ENCODE assay signal across 24 cellular contexts in genomic region chr20:44114755-44115044, GRCh38.
"Had no signal": no experiment of that assay in that cellular context is flagged by ENCODE, and none has a peak within 500 bp of the region (broad histone marks: within the 10 kb centered on the region; RNA-seq: fewer than 3 reads in every experiment).

No MANE protein-coding gene starts in this region.

- DNase-seq: colonic mucosa; effector CD8-positive, alpha-beta T cell; foreskin keratinocyte; hypothalamus; immature natural killer cell; mucosa of descending colon; naive B cell; right cardiac atrium; spleen; stimulated activated naive B cell treated with anti-CD40 and anti-IgM and Interleukin-4, amounts not matched to agents 10 μg/mL and 1 μg/mL and 100 μg/mL, for 72 hours; stimulated activated naive CD8-positive, alpha-beta T cell treated with anti-CD3 and anti-CD28 coated beads, Interleukin-15, amount 100 ng/mL, for 72 hours; thyroid gland; trophoblast cell had no signal

- H3K9me3 ChIP-seq: colonic mucosa, mucosa of descending colon, prostate gland, spleen, thyroid gland had no signal

- ATAC-seq: esophagus mucosa; foreskin keratinocyte; mucosa of descending colon; natural killer cell treated with Interleukin-12 subunit alpha and Interleukin-12 subunit beta and Interleukin-15 and Interleukin-18, amount 100 ng/mL, for 72 hours; right cardiac atrium; stimulated activated naive B cell treated with anti-CD40 and anti-IgM and Interleukin-4, amounts not matched to agents 10 μg/mL and 1 μg/mL and 100 μg/mL, for 72 hours; stimulated activated naive CD8-positive, alpha-beta T cell treated with anti-CD3 and anti-CD28 coated beads, Interleukin-15, amount 100 ng/mL, for 72 hours had no signal

- H3K4me1 Mint-ChIP-seq: central memory CD8-positive, alpha-beta T cell; immature natural killer cell; memory B cell; neural crest cell had no signal

- H3K4me3 Mint-ChIP-seq: central memory CD8-positive, alpha-beta T cell; dendritic cell treated with granulocyte-macrophage colony-stimulating factor and Interleukin-4, amounts not matched to agents 40 ng/mL and 50 ng/mL, for 4 days; endodermal cell; immature natural killer cell; memory B cell; naive B cell; natural killer cell treated with Interleukin-12 subunit alpha and Interleukin-12 subunit beta and Interleukin-15 and Interleukin-18, amount 100 ng/mL, for 72 hours; neural crest cell; stimulated activated naive B cell treated with anti-CD40 and anti-IgM and Interleukin-4, amounts not matched to agents 10 μg/mL and 1 μg/mL and 100 μg/mL, for 72 hours; stimulated activated naive CD8-positive, alpha-beta T cell treated with anti-CD3 and anti-CD28 coated beads, Interleukin-15, amount 100 ng/mL, for 72 hours had no signal

- H3K27me3 ChIP-seq: foreskin keratinocyte, thyroid gland had no signal

- H3K4me3 ChIP-seq: colonic mucosa, lung, mucosa of descending colon, prostate gland, skin epidermis, spleen, thyroid gland had no signal

- H3K9me3 Mint-ChIP-seq: central memory CD8-positive, alpha-beta T cell; dendritic cell treated with granulocyte-macrophage colony-stimulating factor and Interleukin-4, amounts not matched to agents 40 ng/mL and 50 ng/mL, for 4 days; immature natural killer cell; memory B cell; natural killer cell treated with Interleukin-12 subunit alpha and Interleukin-12 subunit beta and Interleukin-15 and Interleukin-18, amount 100 ng/mL, for 72 hours; neural crest cell; stimulated activated naive B cell treated with anti-CD40 and anti-IgM and Interleukin-4, amounts not matched to agents 10 μg/mL and 1 μg/mL and 100 μg/mL, for 72 hours; stimulated activated naive CD8-positive, alpha-beta T cell treated with anti-CD3 and anti-CD28 coated beads, Interleukin-15, amount 100 ng/mL, for 72 hours had no signal

- H3K27ac ChIP-seq: colonic mucosa, epithelial cell of prostate, foreskin keratinocyte, prostate gland, skin epidermis, spleen, thyroid gland had no signal

- H3K4me1 ChIP-seq: colonic mucosa, prostate gland, thyroid gland had no signal

- H3K36me3 Mint-ChIP-seq: immature natural killer cell; memory B cell; natural killer cell treated with Interleukin-12 subunit alpha and Interleukin-12 subunit beta and Interleukin-15 and Interleukin-18, amount 100 ng/mL, for 72 hours; stimulated activated naive B cell treated with anti-CD40 and anti-IgM and Interleukin-4, amounts not matched to agents 10 μg/mL and 1 μg/mL and 100 μg/mL, for 72 hours had no signal

- H3K27ac Mint-ChIP-seq: dendritic cell treated with granulocyte-macrophage colony-stimulating factor and Interleukin-4, amounts not matched to agents 40 ng/mL and 50 ng/mL, for 4 days; endodermal cell; immature natural killer cell; memory B cell; naive B cell; natural killer cell treated with Interleukin-12 subunit alpha and Interleukin-12 subunit beta and Interleukin-15 and Interleukin-18, amount 100 ng/mL, for 72 hours; stimulated activated naive B cell treated with anti-CD40 and anti-IgM and Interleukin-4, amounts not matched to agents 10 μg/mL and 1 μg/mL and 100 μg/mL, for 72 hours had no signal

- H3K36me3 ChIP-seq: colonic mucosa, prostate gland, spleen, thyroid gland had no signal
